In the genomic region with DNA sequence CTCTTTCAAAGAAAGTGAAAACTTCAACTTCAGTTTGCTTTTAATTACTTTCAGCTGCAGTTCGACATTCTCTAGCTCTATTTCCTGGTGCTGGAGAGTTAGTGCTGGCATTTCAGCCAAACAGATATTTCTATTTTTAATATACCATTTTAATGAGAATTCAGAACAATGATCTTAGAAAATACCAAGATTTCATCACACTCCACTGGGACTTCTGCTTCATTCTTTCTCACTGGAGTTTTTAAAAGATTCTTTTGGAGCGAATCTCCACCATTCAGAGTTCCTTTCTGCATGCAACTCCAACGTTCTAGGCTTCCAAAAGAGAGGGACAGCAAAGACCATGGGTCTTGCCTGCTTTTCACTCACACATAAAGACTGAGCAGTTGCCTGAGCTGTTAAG, we compare ENCODE assay signal across 11 cellular contexts.
DNase-seq lines count a peak whose midpoint lies in the region; ATAC-seq and TF ChIP-seq lines count a peak whose summit lies in the region.
"Had no signal": no experiment of that assay in that cellular context is flagged by ENCODE, and none has a peak within 500 bp of the region (broad histone marks: within the 10 kb centered on the region; RNA-seq: fewer than 3 reads in every experiment).

No MANE protein-coding gene starts in this region.

- no peaks in the 10 kb centered on the region for H3K9me3 Mint-ChIP-seq in activated naive CD8-positive, alpha-beta T cell (ENCODE audit: low read depth)

- no peaks in the 10 kb centered on the region for H3K36me3 ChIP-seq in left ventricle myocardium inferior
- no peaks in the 10 kb centered on the region for H3K36me3 ChIP-seq in left lung
- H3K36me3 ChIP-seq in vagina: no peaks in the 10 kb centered on the region

- ATAC-seq in Right ventricle myocardium inferior (no peak), left lung (no peak)

- peaks cover 29% of the 10 kb centered on the region for H3K4me1 Mint-ChIP-seq in activated naive CD8-positive, alpha-beta T cell (ENCODE audit: low read depth)

- peak overlapping the region; percentile 80 for H3K27ac ChIP-seq in left ventricle myocardium inferior (replicated peaks)
- peak overlapping the region; percentile 20 to 83 for H3K27ac ChIP-seq in left lung
- peak overlapping the region; percentile 79 for H3K27ac ChIP-seq in vagina

- H3K27me3 ChIP-seq in left ventricle myocardium inferior (ENCODE audit: low read depth) (no peaks in the 10 kb centered on the region), left lung (no peaks in the 10 kb centered on the region), vagina (no peaks in the 10 kb centered on the region)

- no peaks in the 10 kb centered on the region for H3K27me3 Mint-ChIP-seq in activated naive CD8-positive, alpha-beta T cell

- H3K4me1 ChIP-seq in left ventricle myocardium inferior: peaks cover 66% of the 10 kb centered on the region
- H3K4me1 ChIP-seq in left lung: peaks cover 40 to 53% of the 10 kb centered on the region in 2 donors
- H3K4me1 ChIP-seq in vagina: peaks cover 79% of the 10 kb centered on the region

- intact Hi-C loops in left ventricle myocardium inferior (cut with micrococcal nuclease) (no loop called here), Right ventricle myocardium inferior (cut with DNase I) (no loop called here), left lung (cut with DNase I) (no loop called here), vagina (cut with DNase I) (no loop called here)

- no peaks in the 10 kb centered on the region for H3K9me3 ChIP-seq in left ventricle myocardium inferior (replicated peaks)
- H3K9me3 ChIP-seq in left lung: no peaks in the 10 kb centered on the region
- no peaks in the 10 kb centered on the region for H3K9me3 ChIP-seq in vagina

- no peak for TF ChIP-seq POLR2A in vagina (IDR thresholded peaks at IDR 0.05)

- DNase-seq in left ventricle myocardium inferior: no peak
- no peak for DNase-seq in Right ventricle myocardium inferior (ENCODE audit: missing footprints)
- DNase-seq in left lung: no peak
- no peak for DNase-seq in vagina (ENCODE audit: extremely low spot score in 2 of 2)
- DNase-seq in amniotic stem cell (lab: John Stamatoyannopoulos, UW): no peak
- no peak for DNase-seq in stimulated activated CD4-positive, alpha-beta T cell treated with anti-CD3 and anti-CD28 coated beads, Interleukin-12 subunit alpha, Interleukin-12 subunit beta, amount 100 ng/mL, for 4 hours
- no peak for DNase-seq in DMS114 treated with DMSO at 0.1 percent for 48 hours (lab: John Stamatoyannopoulos, UW; ENCODE audit: unreplicated experiment)
- DNase-seq: cerebellar nuclear complex, hippocampal formation, NCI-H2029 treated with DMSO at 0.1 percent for 48 hours had no signal

- TF ChIP-seq CTCF in left ventricle myocardium inferior (IDR thresholded peaks at IDR 0.05; ENCODE audit: borderline replicate concordance) (no peak), left lung (IDR thresholded peaks at IDR 0.05) (no peak), vagina (IDR thresholded peaks at IDR 0.05) (no peak)

- H3K27ac Mint-ChIP-seq in activated naive CD8-positive, alpha-beta T cell: peak overlapping the region; percentile 28

- H3K36me3 Mint-ChIP-seq in activated naive CD8-positive, alpha-beta T cell: no peaks in the 10 kb centered on the region

- H3K4me3 ChIP-seq in left ventricle myocardium inferior (no peak overlapping the region), left lung (no peak overlapping the region), vagina (no peak overlapping the region)

- no peak overlapping the region for H3K4me3 Mint-ChIP-seq in activated naive CD8-positive, alpha-beta T cell
